Comparison of ENCODE assay signal across 1 cellular context in genomic region chr3:50121416-50122032, GRCh38.
TF ChIP-seq lines count a peak whose summit lies in the region.

No MANE protein-coding gene starts in this region.

TF ChIP-seq in HepG2, 621 proteins besides CTCF, POLR2A, EP300 and RAD21 (continued from another document and continues in another):
- TF ChIP-seq ARID4A (CRISPR knock-in tag; IDR thresholded peaks at IDR 0.05; ENCODE audit: borderline replicate concordance) (no peak), ZNF772 (CRISPR knock-in tag; IDR thresholded peaks at IDR 0.05) (0 out of 2 replicates have a peak, but pooled peaks have one; percentile 39), RFXAP (CRISPR knock-in tag; IDR thresholded peaks at IDR 0.05; ENCODE audit: borderline replicate concordance) (no peak), AKAP8 (CRISPR knock-in tag; IDR thresholded peaks at IDR 0.05) (0 out of 2 replicates have a peak, but pooled peaks have one; percentile 27), SNRNP70 (IDR thresholded peaks at IDR 0.05; ENCODE audit: low read depth, low read length) (no peak), SRY (CRISPR knock-in tag; IDR thresholded peaks at IDR 0.05) (no peak), ERF (CRISPR knock-in tag; IDR thresholded peaks at IDR 0.05) (0 out of 2 replicates have a peak, but pooled peaks have one; percentile 44), HMGA1 (CRISPR knock-in tag; conservative IDR thresholded peaks at IDR 0.05) (no peak), ELF1 (CRISPR knock-in tag; IDR thresholded peaks at IDR 0.05) (no peak), ATF2 (CRISPR knock-in tag; IDR thresholded peaks at IDR 0.05) (no peak), ZNF891 (CRISPR knock-in tag; IDR thresholded peaks at IDR 0.05) (0 out of 2 replicates have a peak, but pooled peaks have one; percentile 43), POGZ (CRISPR knock-in tag; IDR thresholded peaks at IDR 0.05) (no peak), CHCHD3 (CRISPR knock-in tag; IDR thresholded peaks at IDR 0.05) (no peak), HBP1 (CRISPR knock-in tag; IDR thresholded peaks at IDR 0.05; ENCODE audit: low read depth) (no peak), NFE2L1 (CRISPR knock-in tag; IDR thresholded peaks at IDR 0.05; ENCODE audit: borderline replicate concordance) (no peak), XRCC5 (optimal IDR thresholded peaks at IDR 0.05; ENCODE audit: low read length) (no peak), ESRRA (CRISPR knock-in tag; IDR thresholded peaks at IDR 0.05; ENCODE audit: low read depth) (no peak), LCORL (IDR thresholded peaks at IDR 0.05) (no peak), LCORL (CRISPR knock-in tag; IDR thresholded peaks at IDR 0.05) (no peak), SMAD9 (CRISPR knock-in tag; IDR thresholded peaks at IDR 0.05) (no peak), ASH2L (IDR thresholded peaks at IDR 0.05; ENCODE audit: insufficient read length, low read depth, low read length) (no peak), ZNF383 (CRISPR knock-in tag; IDR thresholded peaks at IDR 0.05; ENCODE audit: borderline replicate concordance) (0 out of 2 replicates have a peak, but pooled peaks have one; percentile 19), ZNF501 (CRISPR knock-in tag; IDR thresholded peaks at IDR 0.05) (no peak), ZNF333 (CRISPR knock-in tag; IDR thresholded peaks at IDR 0.05; ENCODE audit: borderline replicate concordance) (no peak), PATZ1 (CRISPR knock-in tag; IDR thresholded peaks at IDR 0.05) (no peak), SMARCC2 (IDR thresholded peaks at IDR 0.05) (no peak), SOX13 (IDR thresholded peaks at IDR 0.05) (0 out of 2 replicates have a peak, but pooled peaks have one; percentile 16), SOX13 (CRISPR knock-in tag; conservative IDR thresholded peaks at IDR 0.05 in 1 of 2, IDR thresholded peaks at IDR 0.05 in 1 of 2) (no peak), CHD4 (IDR thresholded peaks at IDR 0.05; ENCODE audit: borderline replicate concordance, low read length) (no peak), PAF1 (CRISPR knock-in tag; IDR thresholded peaks at IDR 0.05) (0 out of 2 replicates have a peak, but pooled peaks have one; percentile 66), ZFP91 (CRISPR knock-in tag; IDR thresholded peaks at IDR 0.05; ENCODE audit: borderline replicate concordance) (peak; percentile 33; the same call in 1 of the 2 replicates), ZNF678 (CRISPR knock-in tag; IDR thresholded peaks at IDR 0.05) (no peak), ETV5 (CRISPR knock-in tag; IDR thresholded peaks at IDR 0.05; ENCODE audit: borderline replicate concordance) (0 out of 2 replicates have a peak, but pooled peaks have one; percentile 26), TIGD3 (CRISPR knock-in tag; IDR thresholded peaks at IDR 0.05; ENCODE audit: borderline replicate concordance) (no peak), ZNF18 (CRISPR knock-in tag; IDR thresholded peaks at IDR 0.05; ENCODE audit: insufficient replicate concordance) (no peak), ZNF740 (CRISPR knock-in tag; IDR thresholded peaks at IDR 0.05) (no peak), REL (CRISPR knock-in tag; conservative IDR thresholded peaks at IDR 0.05) (no peak), BCL3 (CRISPR knock-in tag; IDR thresholded peaks at IDR 0.05) (no peak), ZHX1 (CRISPR knock-in tag; IDR thresholded peaks at IDR 0.05; ENCODE audit: low read depth) (no peak), ZNF563 (CRISPR knock-in tag; IDR thresholded peaks at IDR 0.05) (no peak), ZFP36 (IDR thresholded peaks at IDR 0.05; ENCODE audit: borderline replicate concordance, low read depth, low read length, partially characterized antibody) (no peak), ZNF484 (CRISPR knock-in tag; IDR thresholded peaks at IDR 0.05; ENCODE audit: borderline replicate concordance, low read depth) (no peak), HNRNPL (IDR thresholded peaks at IDR 0.05; ENCODE audit: low read depth, low read length) (no peak), ZNF841 (CRISPR knock-in tag; IDR thresholded peaks at IDR 0.05; ENCODE audit: borderline replicate concordance) (no peak), SALL1 (CRISPR knock-in tag; IDR thresholded peaks at IDR 0.05) (no peak), ZNF124 (CRISPR knock-in tag; IDR thresholded peaks at IDR 0.05) (no peak), ZNF253 (CRISPR knock-in tag; IDR thresholded peaks at IDR 0.05; ENCODE audit: borderline replicate concordance) (no peak), AGO1 (IDR thresholded peaks at IDR 0.05; ENCODE audit: low read depth, low read length, poor library complexity, severe bottlenecking) (peak; percentile 43), KLF12 (CRISPR knock-in tag; IDR thresholded peaks at IDR 0.05; ENCODE audit: borderline replicate concordance) (0 out of 2 replicates have a peak, but pooled peaks have one; percentile 5), HIVEP1 (CRISPR knock-in tag; IDR thresholded peaks at IDR 0.05) (no peak; the same call in 1 of the 2 replicates)
